ENCODE assay signal across 18 cellular contexts in genomic region chr4:5338511-5338910, GRCh38.
"Had no signal": no experiment of that assay in that cellular context is flagged by ENCODE, and none has a peak within 500 bp of the region (broad histone marks: within the 10 kb centered on the region; RNA-seq: fewer than 3 reads in every experiment).

No MANE protein-coding gene starts in this region.

- H3K9me3 ChIP-seq: body of pancreas, prostate gland, upper lobe of left lung had no signal

- H3K4me3 ChIP-seq: body of pancreas, cardiac muscle cell, lung, prostate gland, upper lobe of left lung had no signal

- DNase-seq: activated CD4-positive, alpha-beta T cell treated with anti-CD3 and anti-CD28 coated beads, Interleukin-2, amount 10 ng/mL, durations not matched to agents 24 days and 14 days; activated CD8-positive, alpha-beta T cell treated with anti-CD3 and anti-CD28 coated beads, Interleukin-2, amount 10 ng/mL, durations not matched to agents 7 days and 5 days; activated gamma-delta T cell; activated naive CD4-positive, alpha-beta T cell treated with anti-CD3 and anti-CD28 coated beads, Interleukin-2, amount 50 U/mL, for 16 hours; activated naive CD8-positive, alpha-beta T cell treated with anti-CD3 and anti-CD28 coated beads, Interleukin-2, amount 50 U/mL, for 24 hours; body of pancreas; cortex of kidney; foreskin fibroblast; kidney; natural killer cell; stimulated activated CD4-positive, alpha-beta T cell treated with anti-CD3 and anti-CD28 coated beads, Interleukin-4, amount 100 ng/mL, for 24 hours; stimulated activated naive CD4-positive, alpha-beta T cell treated with Interleukin-2 at 50 U/mL for 16 hours; upper lobe of left lung had no signal

- H3K4me1 ChIP-seq: body of pancreas, prostate gland, upper lobe of left lung had no signal

- H3K27ac ChIP-seq: body of pancreas, cardiac muscle cell, epithelial cell of prostate, prostate gland, upper lobe of left lung, VCaP had no signal

- H3K36me3 ChIP-seq: cardiac muscle cell, prostate gland, upper lobe of left lung had no signal

- H3K27me3 ChIP-seq: body of pancreas, cardiac muscle cell, upper lobe of left lung had no signal
